8 cellular contexts compared by ENCODE assay signal in genomic region chrX:13078739-13079444, GRCh38. TPM values are rescaled to one million over a fixed set of nuclear protein-coding genes. Genes with fewer than 3 reads are reported as not detected.
DNase-seq lines count a peak whose midpoint lies in the region; ATAC-seq, FAIRE-seq and TF ChIP-seq lines count a peak whose summit lies in the region.

No MANE protein-coding gene starts in this region.

- H3K14ac ChIP-seq in mesenchymal stem cell (ENCODE audit: low read length in 2 of 2), result no peak overlapping the region

- 45% methylated on average over 10 of the region's 10 CpGs for WGBS in GM12878 (ENCODE audit: insufficient coverage, insufficient replicate concordance, low lambda C conversion rate, missing lambda C conversion rate)
- 55% methylated on average over 8 of the region's 10 CpGs for WGBS in mesenchymal stem cell

- no peaks in the 10 kb centered on the region for H4K20me1 ChIP-seq in GM12878 (ENCODE audit: control insufficient read depth, insufficient read depth)

- H2BK120ac ChIP-seq in mesenchymal stem cell (ENCODE audit: low read depth, low read length), result peak overlapping the region; percentile 34

- peak overlapping the region; percentile 52 to 66 for H3K18ac ChIP-seq in mesenchymal stem cell (ENCODE audit: low read depth in 1 of 2, low read length in 2 of 2)

- H3K4me3 ChIP-seq in GM12878 (no peak overlapping the region), mesenchymal stem cell (ENCODE audit: insufficient read depth in 1 of 2, low read depth in 1 of 2, low read length in 2 of 2) (peak overlapping the region in 1 of 2 experiments; percentile 42), uterus (peak overlapping the region in 1 of 2 donors; percentile 18)

- no TSS peak for BruUV-seq in GM12878 (replicated peaks; lab: Mats Ljungman, UMichigan)

- no peaks in the 10 kb centered on the region for H3K79me1 ChIP-seq in mesenchymal stem cell (replicated peaks; ENCODE audit: low read length, poor library complexity, severe bottlenecking)

- H3K23ac ChIP-seq in mesenchymal stem cell (ENCODE audit: low read length in 2 of 2), result no peak overlapping the region

- TF ChIP-seq RAD21 in GM12878 (IDR thresholded peaks at IDR 0.05; ENCODE audit: insufficient read depth, low read depth, low read length), result no peak

- H3K4me2 ChIP-seq in GM12878 (ENCODE audit: control insufficient read depth, insufficient read depth) (peak overlapping the region; percentile 41), mesenchymal stem cell (ENCODE audit: low read length, poor library complexity, severe bottlenecking) (no peak overlapping the region)

- H3K4me3 Mint-ChIP-seq in CD14-positive monocyte, result peak overlapping the region; percentile 53 to 84

- H3K4ac ChIP-seq in mesenchymal stem cell (ENCODE audit: low read depth in 1 of 2, low read length in 2 of 2), result peak overlapping the region in 1 of 2 experiments; percentile 49

- intact Hi-C loops in CD14-positive monocyte (cut with micrococcal nuclease) (no loop called here), GM12878 (cut with micrococcal nuclease; ENCODE audit: unreplicated experiment) (no loop called here), uterus (cut with DNase I; ENCODE audit: low total_unique reads) (no loop called here)

- ATAC-seq in GM12878 (no peak), HG03565 (IDR thresholded peaks at IDR 0.05; ENCODE audit: unreplicated experiment) (no peak), HG03159 (IDR thresholded peaks at IDR 0.05; ENCODE audit: unreplicated experiment) (no peak)

- peaks cover 94% of the 10 kb centered on the region for H3K4me1 ChIP-seq in GM12878 (ENCODE audit: control insufficient read depth, insufficient read depth, low read length)
- peaks cover 4% of the 10 kb centered on the region for H3K4me1 ChIP-seq in mesenchymal stem cell (ENCODE audit: control insufficient read depth, insufficient read depth, low read depth, low read length)
- H3K4me1 ChIP-seq in uterus, result peaks cover 0 to 4% of the 10 kb centered on the region in 2 donors

- peak overlapping the region; percentile 14 for H2BK5ac ChIP-seq in mesenchymal stem cell (ENCODE audit: low read depth, low read length, poor library complexity, severe bottlenecking)

- no peak for TF ChIP-seq CTCF in CD14-positive monocyte (IDR thresholded peaks at IDR 0.05)
- no peak for TF ChIP-seq CTCF in GM12878 (IDR thresholded peaks at IDR 0.05 in 2 of 3, conservative IDR thresholded peaks at IDR 0.05 in 1 of 3; ENCODE audit: control insufficient read depth in 2 of 3, extremely low read depth in 1 of 3, insufficient read depth in 1 of 3, low read depth in 3 of 3, low read length in 3 of 3)
- TF ChIP-seq CTCF in uterus (IDR thresholded peaks at IDR 0.05), result no peak

- SMC1A ChIA-PET in GM12878 (lab: Charles Lee; ENCODE audit: uncharacterized antibody, unreplicated experiment), result interaction anchor here (0.6 to 27.7 kb wide), 9 partner anchors 11 to 395 kb away, joined by 3 to 847 read pairs (median 8); no protein-coding TSS in a partner anchor

- H3K4me1 Mint-ChIP-seq in CD14-positive monocyte, result peaks cover 74% of the 10 kb centered on the region

- peak overlapping the region; percentile 94 to 99 (median 97) for H3K27ac Mint-ChIP-seq in CD14-positive monocyte

- peaks cover 0 to 7% (median 2%) of the 10 kb centered on the region in 7 donors for H3K9me3 Mint-ChIP-seq in CD14-positive monocyte

- peak overlapping the region; percentile 72 for H4K91ac ChIP-seq in mesenchymal stem cell (ENCODE audit: low read length)

- H3K36me3 Mint-ChIP-seq in CD14-positive monocyte, result peaks cover 2 to 3% of the 10 kb centered on the region in 2 donors

- H3K27me3 Mint-ChIP-seq in CD14-positive monocyte (ENCODE audit: low read depth in 3 of 3), result peaks cover 0 to 24% (median 0%) of the 10 kb centered on the region in 3 donors

- H3K27ac ChIP-seq in GM12878 (ENCODE audit: control insufficient read depth, insufficient read depth), result peak overlapping the region; percentile 81
- H3K27ac ChIP-seq in mesenchymal stem cell (ENCODE audit: low read length, poor library complexity, severe bottlenecking), result peak overlapping the region; percentile 97
- H3K27ac ChIP-seq in uterus, result peak overlapping the region; percentile 86 to 92

- H2AK5ac ChIP-seq in mesenchymal stem cell (ENCODE audit: low read length, severe bottlenecking), result peak overlapping the region; percentile 64

- TF ChIP-seq EP300 in GM12878 (IDR thresholded peaks at IDR 0.05; ENCODE audit: borderline replicate concordance in 1 of 2, control insufficient read depth in 1 of 2, low read depth in 2 of 2, low read length in 2 of 2), result no peak

- H3K36me3 ChIP-seq in GM12878 (ENCODE audit: control insufficient read depth in 2 of 2, insufficient read depth in 2 of 2, low read length in 1 of 2), result no peaks in the 10 kb centered on the region
- H3K36me3 ChIP-seq in mesenchymal stem cell (ENCODE audit: control insufficient read depth in 1 of 2, insufficient read depth in 2 of 2, low read depth in 1 of 2, low read length in 2 of 2), result no peaks in the 10 kb centered on the region
- H3K36me3 ChIP-seq in uterus, result no peaks in the 10 kb centered on the region

- CTCF ChIA-PET in GM12878 (lab: Yijun Ruan, JAX), result interaction anchor here (1.3 to 3.3 kb wide), 4 partner anchors 10 to 132 kb away, joined by 3 to 12 read pairs (median 4); no protein-coding TSS in a partner anchor

- H3K27me3 ChIP-seq in GM12878 (replicated peaks in 1 of 2; ENCODE audit: control insufficient read depth in 2 of 2, insufficient read depth in 2 of 2, low read length in 1 of 2) (no peaks in the 10 kb centered on the region), mesenchymal stem cell (ENCODE audit: control insufficient read depth in 1 of 2, insufficient read depth in 1 of 2, low read length in 2 of 2) (peaks cover 0 to 3% of the 10 kb centered on the region in 2 experiments), uterus (no peaks in the 10 kb centered on the region)

- TF ChIP-seq POLR2A in GM12878 (IDR thresholded peaks at IDR 0.05; ENCODE audit: low read depth, low read length) (no peak), uterus (IDR thresholded peaks at IDR 0.05) (no peak)

- H2AFZ ChIP-seq in GM12878 (ENCODE audit: control insufficient read depth, low read depth, low read length) (peak overlapping the region; percentile 35), mesenchymal stem cell (ENCODE audit: low read depth, low read length) (no peak overlapping the region)

- H4K8ac ChIP-seq in mesenchymal stem cell (ENCODE audit: low read length), result peak overlapping the region; percentile 64

- RAD21 ChIA-PET in GM12878 (lab: Charles Lee; ENCODE audit: unreplicated experiment), result interaction anchor here (0.8 to 23.1 kb wide), 6 partner anchors 7 to 132 kb away, joined by 3 to 689 read pairs (median 64); partner anchors contain the start of gene TMSB4X

- H2BK15ac ChIP-seq in mesenchymal stem cell (ENCODE audit: low read depth, poor library complexity, severe bottlenecking), result no peak overlapping the region

- in situ Hi-C loops in GM12878 (cut with MboI), result no loop called here

- POLR2A ChIA-PET in GM12878 (lab: Charles Lee), result interaction anchor here (0.6 to 17.3 kb wide), 5 partner anchors 12 to 299 kb away, joined by 3 to 280 read pairs (median 4); no protein-coding TSS in a partner anchor

- peak overlapping the region; percentile 18 to 23 for H2BK12ac ChIP-seq in mesenchymal stem cell (ENCODE audit: low read length in 2 of 2)

- H3K9ac ChIP-seq in GM12878 (ENCODE audit: control insufficient read depth, insufficient read depth, low read length), result peak overlapping the region; percentile 58
- H3K9ac ChIP-seq in mesenchymal stem cell (ENCODE audit: low read length), result peak overlapping the region; percentile 87

- FAIRE-seq in GM12878 (lab: Jason Lieb, UNC), result no peak

- no peaks in the 10 kb centered on the region; the same call in 1 of the 2 replicates for H3K79me2 ChIP-seq in GM12878 (ENCODE audit: control insufficient read depth, insufficient read depth, low read length)

- peaks cover 2% of the 10 kb centered on the region for H3K9me3 ChIP-seq in GM12878 (replicated peaks; ENCODE audit: control insufficient read depth, insufficient read depth, low read length)
- H3K9me3 ChIP-seq in mesenchymal stem cell (ENCODE audit: control insufficient read depth, low read length), result no peaks in the 10 kb centered on the region
- H3K9me3 ChIP-seq in uterus, result no peaks in the 10 kb centered on the region

- DNase-seq in CD14-positive monocyte (ENCODE audit: low spot score), result peak; percentile 48
- DNase-seq in Kasumi-1 (lab: John Stamatoyannopoulos, UW), result peak; percentile 30 to 46
- no peak for DNase-seq in GM12878 (ENCODE audit: low read depth, low spot score)
- peak; percentile 85 for DNase-seq in mesenchymal stem cell
- peak; percentile 58 to 69 for DNase-seq in uterus
- DNase-seq in NCI-H446 (lab: John Stamatoyannopoulos, UW), result no peak

TF ChIP-seq in GM12878, 131 proteins besides CTCF, POLR2A, EP300 and RAD21 (continues in another document):
- no peak for TF ChIP-seq BACH1 (IDR thresholded peaks at IDR 0.05; ENCODE audit: borderline replicate concordance)
- TF ChIP-seq TCF7 (IDR thresholded peaks at IDR 0.05; ENCODE audit: borderline replicate concordance), result no peak

RNA-seq across cellular contexts. Expression of gene FAM9C, which starts 34.5 kb away (rescaled TPM):
- polyA plus RNA-seq in CD14-positive monocyte (not detected), GM12878 (2011; rRNA removed) (0.03 and 0.10 TPM in 2 replicates), GM12878 (2014; fragmentation: Illumina TruSeq; extraction: Trizol) (0.01 and 0.11 TPM in 2 replicates), GM12878 (2014; fragmentation: Nextera tagmentation; extraction: Ambion mirVana) (not detected), GM12878 (2014; rRNA removed) (0.04 TPM in 1 of 2 replicates, not detected in the other), GM12878 (2016; fragmentation: Nextera tagmentation; extraction: Ambion mirVana) (not detected)
- total RNA-seq in GM12878 (2013; cell fraction: nucleolus; rRNA removed), result 0.61 and 0.65 TPM in 2 replicates
- total RNA-seq in GM12878 (2014; rRNA removed) (not detected in 2 replicates), GM12878 (2014; rRNA removed; fragmentation: Illumina TruSeq; extraction: Trizol) (not detected in 2 replicates), GM12878 (2021) (not detected in 2 replicates), uterus (under 1 TPM in 1 of 4 donors, not detected in 3; 0.07 TPM)
- polyA plus RNA-seq in GM12878 (2011; ENCODE audit: low read depth), result not detected
- 0.01 TPM in 1 of 2 replicates, not detected in the other for polyA plus RNA-seq in GM12878 (2011; cell fraction: cytosol; rRNA removed)
- 0.07 and 0.10 TPM in 2 replicates for polyA plus RNA-seq in GM12878 (2011; cell fraction: nucleus; rRNA removed)
- 0.31 TPM in 1 of 2 replicates, not detected in the other for polyA plus RNA-seq in GM12878 (2012)
- not detected in 2 replicates for polyA minus RNA-seq in GM12878 (2011; rRNA and poly(A)+ RNA removed)
- not detected in 2 replicates for polyA minus RNA-seq in GM12878 (2011; cell fraction: cytosol; rRNA and poly(A)+ RNA removed)
- polyA minus RNA-seq in GM12878 (2011; cell fraction: nucleus; rRNA and poly(A)+ RNA removed), result not detected in 2 replicates
- 0.07 TPM for polyA plus RNA-seq in mesenchymal stem cell (2013, experiment 1 of 2)
- 0.04 TPM for polyA plus RNA-seq in mesenchymal stem cell (2013, experiment 2 of 2)

Comparison
In these comparisons a context has a peak if more than half of its experiments do, and no peak if none do; other contexts are left out.
1. DNase-seq: peak in CD14-positive monocyte (single experiment), Kasumi-1 (2 of 2), mesenchymal stem cell (single experiment) and uterus (2 of 2); none in GM12878 (single experiment) and NCI-H446 (0 of 2).
2. Peak in every context shown above with its lines, with median percentiles within 50 percentile points of each other: H3K27ac ChIP-seq.